Comparison of ENCODE assay signal across 8 cellular contexts in genomic region chr6:44219815-44220784, GRCh38. TPM values are rescaled to one million over a fixed set of nuclear protein-coding genes. Genes with fewer than 3 reads are reported as not detected.
DNase-seq lines count a peak whose midpoint lies in the region; ATAC-seq and TF ChIP-seq lines count a peak whose summit lies in the region.

No MANE protein-coding gene starts in this region.

- no peak for ATAC-seq in gastroesophageal sphincter
- no peak for ATAC-seq in HG03565 (IDR thresholded peaks at IDR 0.05; ENCODE audit: unreplicated experiment)
- ATAC-seq in GM21360 (IDR thresholded peaks at IDR 0.05; ENCODE audit: unreplicated experiment), result no peak
- no peak for ATAC-seq in HG02840 (IDR thresholded peaks at IDR 0.05; ENCODE audit: low FRiP score, unreplicated experiment)

- in situ Hi-C loops in KBM-7 (cut with MboI; ENCODE audit: low pct_unique_long_range_greater_than_20kb, low sequenced_read_pairs), result no loop called here

- H3K9ac ChIP-seq in rectal smooth muscle tissue (ENCODE audit: low read length), result peak overlapping the region; percentile 64

- H3K27me3 ChIP-seq in gastroesophageal sphincter, result no peaks in the 10 kb centered on the region
- H3K27me3 ChIP-seq in rectal smooth muscle tissue (ENCODE audit: control insufficient read depth, insufficient read depth, low read length), result no peaks in the 10 kb centered on the region

- intact Hi-C loops in Calu3 (cut with micrococcal nuclease; ENCODE audit: unreplicated experiment), result loop anchor here (5.0 kb wide), 1 partner anchor 48 kb away; no protein-coding TSS in a partner anchor

- peak overlapping the region; percentile 68 for H3K27ac Mint-ChIP-seq in Calu3 (ENCODE audit: unreplicated experiment)

- no peak for DNase-seq in Calu3
- DNase-seq in RWPE1 (ENCODE audit: low spot score), result no peak
- DNase-seq in KBM-7, result no peak

- H3K4me3 ChIP-seq in gastroesophageal sphincter, result peak overlapping the region; percentile 56 to 70
- H3K4me3 ChIP-seq in rectal smooth muscle tissue (ENCODE audit: low read length), result peak overlapping the region; percentile 69

- peaks cover 63% of the 10 kb centered on the region for H3K4me1 Mint-ChIP-seq in Calu3 (ENCODE audit: low read depth, unreplicated experiment)

- WGBS in gastroesophageal sphincter (ENCODE audit: low coverage in 1 of 2), 2 donors, result 39 to 76% methylated on average over 7 to 15 of the region's 28 CpGs

- POLR2A ChIA-PET in RWPE1 (lab: Yijun Ruan, JAX; ENCODE audit: low non-redundant PET), result no interaction called here

- no peaks in the 10 kb centered on the region for H3K36me3 ChIP-seq in gastroesophageal sphincter
- no peaks in the 10 kb centered on the region for H3K36me3 ChIP-seq in rectal smooth muscle tissue (ENCODE audit: control insufficient read depth, insufficient read depth, low read length)

- H3K4me3 Mint-ChIP-seq in Calu3 (ENCODE audit: low read depth, unreplicated experiment), result peak overlapping the region; percentile 94

- H3K9me3 Mint-ChIP-seq in Calu3 (ENCODE audit: low read depth, unreplicated experiment), result no peaks in the 10 kb centered on the region

- no peak for TF ChIP-seq POLR2A in gastroesophageal sphincter (IDR thresholded peaks at IDR 0.05)

- H3K27ac ChIP-seq in RWPE1 (peak overlapping the region; percentile 86), gastroesophageal sphincter (peak overlapping the region; percentile 76 to 99 (median 98)), rectal smooth muscle tissue (ENCODE audit: low read depth, low read length) (peak overlapping the region; percentile 81)

- TF ChIP-seq CTCF in Calu3 (IDR thresholded peaks at IDR 0.05; ENCODE audit: unreplicated experiment) (no peak), RWPE1 (conservative IDR thresholded peaks at IDR 0.05; ENCODE audit: low read depth) (no peak), gastroesophageal sphincter (IDR thresholded peaks at IDR 0.05) (no peak)

- BruUV-seq in Calu3 (replicated peaks; lab: Mats Ljungman, UMichigan), result no TSS peak

- no peaks in the 10 kb centered on the region for H3K9me3 ChIP-seq in gastroesophageal sphincter

- no peaks in the 10 kb centered on the region for H3K27me3 Mint-ChIP-seq in Calu3 (ENCODE audit: unreplicated experiment)

- CTCF ChIA-PET in Calu3 (lab: Charles Lee) (interaction anchor here (0.6 to 1.6 kb wide), 8 partner anchors 19 to 1329 kb away, joined by 3 to 11 read pairs (median 4); partner anchors contain the start of genes HSP90AB1 and SLC35B2), RWPE1 (lab: Yijun Ruan, JAX) (interaction anchor here (0.6 to 0.7 kb wide), 2 partner anchors 11 to 188 kb away, joined by 3 to 5 read pairs; no protein-coding TSS in a partner anchor)

- H3K36me3 Mint-ChIP-seq in Calu3 (ENCODE audit: insufficient read depth, unreplicated experiment), result peaks cover 38% of the 10 kb centered on the region

- TF ChIP-seq EP300 in gastroesophageal sphincter (IDR thresholded peaks at IDR 0.05), result no peak

- H3K4me1 ChIP-seq in gastroesophageal sphincter, result peaks cover 3 to 90% (median 47%) of the 10 kb centered on the region in 3 donors
- peaks cover 47% of the 10 kb centered on the region for H3K4me1 ChIP-seq in rectal smooth muscle tissue (ENCODE audit: control insufficient read depth, insufficient read depth, low read length)

RNA-seq across cellular contexts. Expression of gene SLC29A1, which starts 3.3 kb away (rescaled TPM):
- total RNA-seq in Calu3 (2022) (90.1 and 92.8 TPM in 2 replicates), gastroesophageal sphincter (100 to 1,000 TPM; 101 to 281 (median 134) TPM)

RNA-seq across cellular contexts. Expression of gene MYMX, which starts 3.4 kb away (rescaled TPM):
- total RNA-seq in Calu3 (2022) (not detected in 2 replicates), gastroesophageal sphincter (1 to 10 TPM in 1 of 4 donors, not detected in 3; 1.4 TPM)

RNA-seq across cellular contexts. Expression of gene HSP90AB1, which starts 26.8 kb away (rescaled TPM):
- total RNA-seq in Calu3 (2022) (2,072 and 2,073 TPM in 2 replicates), gastroesophageal sphincter (100 to 1,000 TPM; 553 to 749 (median 626) TPM)

RNA-seq across cellular contexts. Expression of gene SLC35B2, which starts 37.2 kb away (rescaled TPM):
- 129 and 143 TPM in 2 replicates for total RNA-seq in Calu3 (2022)
- total RNA-seq in gastroesophageal sphincter, result 10 to 100 TPM; 21.3 to 34.0 (median 25.6) TPM

RNA-seq across cellular contexts. Expression of gene NFKBIE, which starts 45.3 kb away (rescaled TPM):
- 32.7 and 37.8 TPM in 2 replicates for total RNA-seq in Calu3 (2022)
- 10 to 100 TPM in 1 of 4 donors, 1 to 10 TPM in 3; 4.2 to 13.4 (median 5.7) TPM for total RNA-seq in gastroesophageal sphincter
